In genomic region chr14:92978229-92979021, GRCh38 we compare ENCODE assay signal across 29 cellular contexts. TPM values are rescaled to one million over a fixed set of nuclear protein-coding genes. Genes with fewer than 3 reads are reported as not detected.
"Had no signal": no experiment of that assay in that cellular context is flagged by ENCODE, and none has a peak within 500 bp of the region (broad histone marks: within the 10 kb centered on the region; RNA-seq: fewer than 3 reads in every experiment).

No MANE protein-coding gene starts in this region.

- H3K4me3 Mint-ChIP-seq: activated CD4-positive, alpha-beta memory T cell treated with anti-CD3 and anti-CD28 coated beads, Interleukin-2, amount 10 ng/mL, durations not matched to agents 7 days and 5 days; activated CD4-positive, alpha-beta T cell treated with anti-CD3 and anti-CD28 coated beads, Interleukin-2, amount 10 ng/mL, durations not matched to agents 24 days and 14 days; activated naive CD8-positive, alpha-beta T cell treated with anti-CD3 and anti-CD28 coated beads, Interleukin-2, amount 50 U/mL, for 24 hours; activated T-cell treated with anti-CD3 and anti-CD28 coated beads, Interleukin-2, amount 50 U/mL, for 72 hours; naive thymus-derived CD4-positive, alpha-beta T cell; neural progenitor cell; stimulated activated naive CD8-positive, alpha-beta T cell treated with anti-CD3 and anti-CD28 coated beads, Interleukin-15, Interleukin-2, amounts not matched to agents 100 ng/mL and 50 ng/mL, for 24 hours had no signal

- H3K27ac Mint-ChIP-seq: activated CD4-positive, alpha-beta memory T cell treated with anti-CD3 and anti-CD28 coated beads, Interleukin-2, amount 10 ng/mL, durations not matched to agents 7 days and 5 days; activated CD4-positive, alpha-beta T cell treated with anti-CD3 and anti-CD28 coated beads, Interleukin-2, amount 10 ng/mL, durations not matched to agents 24 days and 14 days; activated naive CD8-positive, alpha-beta T cell treated with anti-CD3 and anti-CD28 coated beads, Interleukin-2, amount 50 U/mL, for 24 hours; activated T-cell treated with anti-CD3 and anti-CD28 coated beads, Interleukin-2, amount 50 U/mL, for 72 hours; neural progenitor cell; progenitor cell of endocrine pancreas; stimulated activated naive CD8-positive, alpha-beta T cell treated with anti-CD3 and anti-CD28 coated beads, Interleukin-15, Interleukin-2, amounts not matched to agents 100 ng/mL and 50 ng/mL, for 24 hours had no signal

- H3K27ac ChIP-seq: cardiac muscle cell, neural progenitor cell, sigmoid colon, tibial nerve, VCaP had no signal

- H3K36me3 ChIP-seq: cardiac muscle cell, neural progenitor cell had no signal

- DNase-seq: activated CD4-positive, alpha-beta memory T cell treated with anti-CD3 and anti-CD28 coated beads, Interleukin-2, amount 10 ng/mL, durations not matched to agents 7 days and 5 days; activated CD4-positive, alpha-beta T cell treated with anti-CD3 and anti-CD28 coated beads, Interleukin-2, amount 10 ng/mL, durations not matched to agents 24 days and 14 days; activated effector memory CD4-positive, alpha-beta T cell treated with Interleukin-2 at 50 U/mL for 16 hours; activated naive CD4-positive, alpha-beta T cell treated with anti-CD3 and anti-CD28 coated beads, Interleukin-2, amount 50 U/mL, for 16 hours; activated naive CD8-positive, alpha-beta T cell treated with anti-CD3 and anti-CD28 coated beads, Interleukin-2, amount 50 U/mL, for 24 hours; activated T-cell treated with anti-CD3 and anti-CD28 coated beads, Interleukin-2, amount 50 U/mL, for 72 hours; effector memory CD4-positive, alpha-beta T cell; foreskin melanocyte; naive thymus-derived CD4-positive, alpha-beta T cell; retina; sigmoid colon; stimulated activated CD4-positive, alpha-beta T cell treated with anti-CD3 and anti-CD28 coated beads, Interleukin-4, amount 100 ng/mL, for 1 hour had no signal

- FAIRE-seq: endothelial cell of umbilical vein, urothelium cell line had no signal

- H3K4me3 ChIP-seq: cardiac muscle cell, lung, neural progenitor cell, sigmoid colon, smooth muscle cell, tibial nerve had no signal

- H3K27me3 Mint-ChIP-seq: activated CD4-positive, alpha-beta memory T cell treated with anti-CD3 and anti-CD28 coated beads, Interleukin-2, amount 10 ng/mL, durations not matched to agents 7 days and 5 days; activated CD4-positive, alpha-beta T cell treated with anti-CD3 and anti-CD28 coated beads, Interleukin-2, amount 10 ng/mL, durations not matched to agents 24 days and 14 days; activated naive CD8-positive, alpha-beta T cell treated with anti-CD3 and anti-CD28 coated beads, Interleukin-2, amount 50 U/mL, for 24 hours; naive thymus-derived CD4-positive, alpha-beta T cell; progenitor cell of endocrine pancreas; stimulated activated naive CD8-positive, alpha-beta T cell treated with anti-CD3 and anti-CD28 coated beads, Interleukin-15, Interleukin-2, amounts not matched to agents 100 ng/mL and 50 ng/mL, for 24 hours had no signal

- ATAC-seq: activated CD4-positive, CD25-positive, alpha-beta regulatory T cell treated with anti-CD3 and anti-CD28 coated beads, Interleukin-2, amount 50 U/mL, for 24 hours; activated naive CD8-positive, alpha-beta T cell treated with anti-CD3 and anti-CD28 coated beads, Interleukin-2, amount 50 U/mL, for 24 hours; activated T-cell treated with anti-CD3 and anti-CD28 coated beads, Interleukin-2, amount 50 U/mL, for 72 hours; esophagus mucosa; left lobe of liver; naive thymus-derived CD4-positive, alpha-beta T cell had no signal

- H3K4me1 ChIP-seq: neural progenitor cell had no signal

- H3K4me2 ChIP-seq: neural progenitor cell, smooth muscle cell had no signal

- H3K27me3 ChIP-seq: cardiac muscle cell, neural progenitor cell, sigmoid colon, tibial nerve had no signal

- H2AFZ ChIP-seq: neural progenitor cell had no signal

- H3K9ac ChIP-seq: neural progenitor cell had no signal

- H3K4me1 Mint-ChIP-seq: activated CD4-positive, alpha-beta memory T cell treated with anti-CD3 and anti-CD28 coated beads, Interleukin-2, amount 10 ng/mL, durations not matched to agents 7 days and 5 days; activated CD4-positive, alpha-beta T cell treated with anti-CD3 and anti-CD28 coated beads, Interleukin-2, amount 10 ng/mL, durations not matched to agents 24 days and 14 days; activated naive CD8-positive, alpha-beta T cell treated with anti-CD3 and anti-CD28 coated beads, Interleukin-2, amount 50 U/mL, for 24 hours; neural progenitor cell had no signal

RNA-seq across cellular contexts. Expression of gene CHGA, which starts 55.5 kb away (rescaled TPM):
- total RNA-seq: activated CD4-positive, alpha-beta memory T cell treated with anti-CD3 and anti-CD28 coated beads, Interleukin-2, amount 10 ng/mL, durations not matched to agents 7 days and 5 days; activated CD4-positive, alpha-beta T cell treated with anti-CD3 and anti-CD28 coated beads, Interleukin-2, amount 10 ng/mL, durations not matched to agents 24 days and 14 days; activated T-cell treated with anti-CD3 and anti-CD28 coated beads, Interleukin-2, amount 50 U/mL, for 72 hours; cardiac muscle cell; dermis microvascular lymphatic vessel endothelial cell; endothelial cell of umbilical vein; kidney epithelial cell; naive thymus-derived CD4-positive, alpha-beta T cell; osteoblast; smooth muscle cell; T-helper 2 cell treated with Interferon-gamma antibody and Interleukin-4, amounts not matched to agents 100 ng/mL and 5 ng/mL, for 36 hours; tibial nerve had no signal
- polyA plus RNA-seq: endothelial cell of umbilical vein; naive thymus-derived CD4-positive, alpha-beta T cell; smooth muscle cell had no signal
